10 cellular contexts compared by ENCODE assay signal in the genomic region with DNA sequence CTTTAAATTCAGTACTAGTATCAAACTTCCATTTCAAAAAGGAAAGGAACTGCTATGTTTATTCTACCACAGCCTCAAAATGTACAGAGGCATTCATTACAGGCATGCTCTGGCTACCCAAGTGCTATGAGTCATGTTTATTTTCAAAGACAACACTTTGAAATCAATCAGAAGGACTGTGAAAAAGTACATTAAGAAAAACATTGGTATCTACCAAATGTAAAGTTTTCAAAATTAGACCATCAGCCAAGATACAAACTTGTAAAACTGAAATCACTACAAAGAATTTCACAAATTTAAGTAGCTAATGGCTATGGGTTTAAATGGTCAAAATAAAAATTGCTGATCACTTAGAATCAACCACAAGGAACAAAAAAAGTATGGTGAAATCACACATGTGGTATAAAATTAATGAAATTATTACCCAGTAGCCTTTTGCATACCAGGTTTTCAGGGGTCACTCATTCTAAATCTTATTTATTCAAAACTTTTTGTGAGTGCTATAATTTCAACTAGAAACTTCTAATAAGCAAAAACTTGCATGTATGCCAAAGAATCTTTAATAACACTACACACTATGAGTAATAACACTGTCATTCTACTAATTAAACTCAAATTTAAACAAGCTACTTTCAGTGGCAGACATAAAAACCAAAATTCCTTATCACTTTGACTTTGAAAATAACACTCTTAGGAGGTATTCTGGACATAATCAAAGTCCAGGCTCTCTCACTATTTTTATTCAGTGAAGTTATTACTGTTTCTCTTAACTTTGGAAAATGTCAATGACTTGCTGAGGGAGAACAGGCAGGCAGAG. TPM values are rescaled to one million over a fixed set of nuclear protein-coding genes. Genes with fewer than 3 reads are reported as not detected.
DNase-seq lines count a peak whose midpoint lies in the region; ATAC-seq, FAIRE-seq and TF ChIP-seq lines count a peak whose summit lies in the region.
"Had no signal": no experiment of that assay in that cellular context is flagged by ENCODE, and none has a peak within 500 bp of the region (broad histone marks: within the 10 kb centered on the region; RNA-seq: fewer than 3 reads in every experiment).

No MANE protein-coding gene starts in this region.

- H3K4me2 ChIP-seq in osteoblast (ENCODE audit: insufficient read depth, low read length): peak overlapping the region; percentile 14

- TF ChIP-seq CTCF in osteoblast (IDR thresholded peaks at IDR 0.05; ENCODE audit: extremely low read depth, low read depth, low read length): no peak

- intact Hi-C loops in left colon (cut with DNase I, micrococcal nuclease): no loop called here

- H3K79me2 ChIP-seq in osteoblast (ENCODE audit: insufficient read depth, low read length): peaks cover 98% of the 10 kb centered on the region

- H3K36me3 ChIP-seq in osteoblast (ENCODE audit: insufficient read depth, low read length): no peaks in the 10 kb centered on the region

- H3K27me3 ChIP-seq in osteoblast (ENCODE audit: insufficient read depth, low read length): no peaks in the 10 kb centered on the region

- H3K4me1 ChIP-seq in osteoblast (ENCODE audit: insufficient read depth, low read length): peaks cover 40% of the 10 kb centered on the region

- no peak overlapping the region for H3K4me3 ChIP-seq in osteoblast (ENCODE audit: insufficient read depth, low read length)

- no peak for ATAC-seq in HG03457 (IDR thresholded peaks at IDR 0.05; ENCODE audit: unreplicated experiment)
- no peak for ATAC-seq in GM19395 (IDR thresholded peaks at IDR 0.05; ENCODE audit: unreplicated experiment)
- ATAC-seq in left colon: no peak
- no peak for ATAC-seq in GM21390 (IDR thresholded peaks at IDR 0.05; ENCODE audit: unreplicated experiment)

- peaks cover 86% of the 10 kb centered on the region for H4K20me1 ChIP-seq in osteoblast (ENCODE audit: insufficient read depth, low read length)

- no peak overlapping the region for H2AFZ ChIP-seq in osteoblast (ENCODE audit: low read length)

- H3K27ac ChIP-seq in osteoblast (ENCODE audit: low read depth, low read length): peak overlapping the region; percentile 60

- no peaks in the 10 kb centered on the region for H3K9me3 ChIP-seq in osteoblast (ENCODE audit: low read depth, low read length)

- peak; percentile 91 for FAIRE-seq in RCC 7860 (lab: Jason Lieb, UNC)

- DNase-seq in GM03348 (ENCODE audit: low spot score) (peak; percentile 46), RCC 7860 (ENCODE audit: low spot score) (no peak), fibroblast of gingiva (ENCODE audit: low read depth) (peak; percentile 41), osteoblast (ENCODE audit: insufficient read length, low spot score, missing footprints) (peak; percentile 86), left colon (no peak)
- DNase-seq: activated naive CD4-positive, alpha-beta T cell treated with Interleukin-2 at 50 U/mL for 16 hours; NCI-H2029 treated with DMSO at 0.1 percent for 48 hours had no signal

RNA-seq across cellular contexts. Expression of a gene that starts 49.2 kb away (rescaled TPM):
- total RNA-seq in osteoblast (344 and 453 TPM in 2 replicates), left colon (10 to 100 TPM; 29.7 to 43.3 TPM)

Comparison
In these comparisons a context has a peak if more than half of its experiments do, and no peak if none do; other contexts are left out.
1. DNase-seq: peak in GM03348 (single experiment), fibroblast of gingiva (single experiment) and osteoblast (single experiment); none in RCC 7860 (single experiment) and left colon (0 of 2).